In genomic region chr13:33285420-33286124, GRCh38 we compare ENCODE assay signal across 9 cellular contexts. TPM values are rescaled to one million over a fixed set of nuclear protein-coding genes. Genes with fewer than 3 reads are reported as not detected.
DNase-seq lines count a peak whose midpoint lies in the region; ATAC-seq and TF ChIP-seq lines count a peak whose summit lies in the region.
"Had no signal": no experiment of that assay in that cellular context is flagged by ENCODE, and none has a peak within 500 bp of the region (broad histone marks: within the 10 kb centered on the region; RNA-seq: fewer than 3 reads in every experiment).

TSS of gene STARD13 (minus strand) at chr13:33285755. CDS start at chr13:33285638, 117 bp downstream.

- WGBS in mesendoderm (ENCODE audit: extremely low coverage, insufficient coverage, low lambda C conversion rate): no CpG with 5 or more reads among the region's 20 CpGs

- H2BK120ac ChIP-seq in mesendoderm (ENCODE audit: low read depth, low read length): no peak within 1 kb of the TSS

- peak; percentile 39; the same call in 1 of the 2 replicates for TF ChIP-seq CTCF in VCaP (conservative IDR thresholded peaks at IDR 0.05)

- H4K8ac ChIP-seq in mesendoderm (ENCODE audit: low read depth, low read length): no peak within 1 kb of the TSS

- H3K9ac ChIP-seq in mesendoderm (ENCODE audit: low read length): peak within 1 kb of the TSS; percentile 53
- H3K9ac ChIP-seq: BLaER1 treated with 17β-estradiol and CSF1 and Interleukin-3, amounts not matched to agents 10 nM and 100 nM had no signal

- no peak within 1 kb of the TSS for H2BK15ac ChIP-seq in mesendoderm (replicated peaks; ENCODE audit: low read depth)

- peak within 1 kb of the TSS; percentile 92 for H3K56ac ChIP-seq in mesendoderm (ENCODE audit: low read length)

- H4K5ac ChIP-seq in mesendoderm (ENCODE audit: low read length): no peak within 1 kb of the TSS

- peaks cover 2% of the 10 kb centered on the region for H3K4me1 ChIP-seq in mesendoderm (ENCODE audit: control insufficient read depth, low read depth, low read length)

- no peak for TF ChIP-seq POLR2A in erythroblast (IDR thresholded peaks at IDR 0.05; ENCODE audit: low read length)

- no peaks in the 10 kb centered on the region for H3K27me3 ChIP-seq in mesendoderm (ENCODE audit: insufficient read depth, low read length, poor library complexity)

- H3K79me1 ChIP-seq in mesendoderm (ENCODE audit: low read length): peaks cover 1% of the 10 kb centered on the region

- peak within 1 kb of the TSS; percentile 66 for H3K4ac ChIP-seq in mesendoderm (ENCODE audit: low read depth, low read length)

- peak within 1 kb of the TSS; percentile 54 for H3K18ac ChIP-seq in mesendoderm (ENCODE audit: low read length)

- ATAC-seq in GM21526 (IDR thresholded peaks at IDR 0.05; ENCODE audit: low FRiP score, unreplicated experiment): peak; percentile 60

- peak; percentile 11 for DNase-seq in NCI-H1436 (lab: John Stamatoyannopoulos, UW)
- DNase-seq in NCI-H1436 treated with DMSO at 0.1 percent for 48 hours (lab: John Stamatoyannopoulos, UW): no peak
- DNase-seq in HuH-7.5 (ENCODE audit: low spot score): peak; percentile 57
- DNase-seq in erythroblast (lab: John Stamatoyannopoulos, UW): peak; percentile 19 to 23
- DNase-seq in mesendoderm: peak; percentile 98
- DNase-seq in substantia nigra (lab: John Stamatoyannopoulos, UW): peak; percentile 39 to 95 (median 89)

- peak within 1 kb of the TSS; percentile 74 for H3K27ac ChIP-seq in VCaP
- peak within 1 kb of the TSS; percentile 18 for H3K27ac ChIP-seq in mesendoderm (ENCODE audit: low read depth, low read length)
- peak within 1 kb of the TSS; percentile 87 for H3K27ac ChIP-seq in substantia nigra (ENCODE audit: low read depth, low read length, poor library complexity, severe bottlenecking)
- H3K27ac ChIP-seq: BLaER1 treated with 17β-estradiol and CSF1 and Interleukin-3, amounts not matched to agents 10 nM and 100 nM had no signal

- peak within 1 kb of the TSS; percentile 63 for H3K4me2 ChIP-seq in mesendoderm (ENCODE audit: low read length)

- no peak within 1 kb of the TSS for H2AK5ac ChIP-seq in mesendoderm (ENCODE audit: low read length)

- H3K79me2 ChIP-seq in mesendoderm (ENCODE audit: control insufficient read depth, insufficient read depth, low read length): no peaks in the 10 kb centered on the region

- peak within 1 kb of the TSS; percentile 12 for H2BK5ac ChIP-seq in mesendoderm (ENCODE audit: low read length)

- no peak within 1 kb of the TSS for H3K23ac ChIP-seq in mesendoderm (ENCODE audit: low read length)

- H3K36me3 ChIP-seq in mesendoderm (ENCODE audit: control insufficient read depth, insufficient read depth, low read length): no peaks in the 10 kb centered on the region
- H3K36me3 ChIP-seq: BLaER1 treated with 17β-estradiol and CSF1 and Interleukin-3, amounts not matched to agents 10 nM and 100 nM had no signal

- peak within 1 kb of the TSS; percentile 20 for H3K4me3 ChIP-seq in mesendoderm (ENCODE audit: low read length)
- H3K4me3 ChIP-seq: BLaER1 treated with 17β-estradiol and CSF1 and Interleukin-3, amounts not matched to agents 10 nM and 100 nM had no signal

RNA-seq across cellular contexts. Expression of gene STARD13, which starts in this region (rescaled TPM):
- polyA plus RNA-seq in mesendoderm (2013, experiment 1 of 2): 1.7 TPM
- polyA plus RNA-seq in mesendoderm (2013, experiment 2 of 2): 2.0 TPM

Comparison
In these comparisons a context has a peak if more than half of its experiments do, and no peak if none do; other contexts are left out.
1. H3K27ac ChIP-seq: peak in every context shown above with its lines; median percentile 87 in substantia nigra; 74 in VCaP; 18 in mesendoderm.